ENCODE assay signal across 9 cellular contexts in genomic region chr6:53615633-53616449, GRCh38. TPM values are rescaled to one million over a fixed set of nuclear protein-coding genes. Genes with fewer than 3 reads are reported as not detected.
DNase-seq lines count a peak whose midpoint lies in the region; ATAC-seq and TF ChIP-seq lines count a peak whose summit lies in the region.
"Had no signal": no experiment of that assay in that cellular context is flagged by ENCODE, and none has a peak within 500 bp of the region (broad histone marks: within the 10 kb centered on the region; RNA-seq: fewer than 3 reads in every experiment).

No MANE protein-coding gene starts in this region.

- DNase-seq in GM03348 (ENCODE audit: low spot score) (peak; percentile 49), NCI-H774 (lab: John Stamatoyannopoulos, UW) (peak; percentile 43), epithelial cell of proximal tubule (ENCODE audit: low read depth) (peak; percentile 99), osteoblast (ENCODE audit: insufficient read length, low spot score, missing footprints) (no peak), DMS 273 treated with DMSO at 0.1 percent for 48 hours (lab: John Stamatoyannopoulos, UW) (no peak), GOT3 (lab: John Stamatoyannopoulos, UW) (no peak)
- DNase-seq: NCI-H146 had no signal

- peak overlapping the region; percentile 65 for H3K4me2 ChIP-seq in osteoblast (ENCODE audit: insufficient read depth, low read length)

- no peak overlapping the region for H3K27ac ChIP-seq in osteoblast (ENCODE audit: low read depth, low read length)

- peak overlapping the region; percentile 29 for H3K4me3 ChIP-seq in epithelial cell of proximal tubule (ENCODE audit: low read depth, low read length)
- no peak overlapping the region for H3K4me3 ChIP-seq in osteoblast (ENCODE audit: insufficient read depth, low read length)

- H3K36me3 ChIP-seq in osteoblast (ENCODE audit: insufficient read depth, low read length) = no peaks in the 10 kb centered on the region

- peaks cover 9% of the 10 kb centered on the region for H3K4me1 ChIP-seq in osteoblast (ENCODE audit: insufficient read depth, low read length)

- no peak for TF ChIP-seq CTCF in epithelial cell of proximal tubule (conservative IDR thresholded peaks at IDR 0.05; ENCODE audit: low read depth, low read length)
- no peak for TF ChIP-seq CTCF in osteoblast (IDR thresholded peaks at IDR 0.05; ENCODE audit: extremely low read depth, low read depth, low read length)

- no peaks in the 10 kb centered on the region for H3K9me3 ChIP-seq in osteoblast (ENCODE audit: low read depth, low read length)

- no peaks in the 10 kb centered on the region for H4K20me1 ChIP-seq in osteoblast (ENCODE audit: insufficient read depth, low read length)

- H3K79me2 ChIP-seq in osteoblast (ENCODE audit: insufficient read depth, low read length) = no peaks in the 10 kb centered on the region

- H3K27me3 ChIP-seq in osteoblast (ENCODE audit: insufficient read depth, low read length) = peaks cover 4% of the 10 kb centered on the region

- ATAC-seq in HG03025 (IDR thresholded peaks at IDR 0.05; ENCODE audit: low FRiP score, unreplicated experiment) (no peak), GM21367 (IDR thresholded peaks at IDR 0.05; ENCODE audit: unreplicated experiment) (no peak)

- H2AFZ ChIP-seq in osteoblast (ENCODE audit: low read length) = peak overlapping the region; percentile 12

RNA-seq across cellular contexts. Expression of gene KLHL31, which starts 49.7 kb away (rescaled TPM):
- 0.07 and 0.17 TPM in 2 replicates for total RNA-seq in epithelial cell of proximal tubule
- under 0.01 TPM in 2 replicates for total RNA-seq in osteoblast

Comparison
In these comparisons a context has a peak if more than half of its experiments do, and no peak if none do; other contexts are left out.
1. DNase-seq: peak in GM03348 (single experiment), NCI-H774 (single experiment) and epithelial cell of proximal tubule (single experiment); none in osteoblast (single experiment), DMS 273 treated with DMSO at 0.1 percent for 48 hours (single experiment) and GOT3 (single experiment).